In the genomic region with DNA sequence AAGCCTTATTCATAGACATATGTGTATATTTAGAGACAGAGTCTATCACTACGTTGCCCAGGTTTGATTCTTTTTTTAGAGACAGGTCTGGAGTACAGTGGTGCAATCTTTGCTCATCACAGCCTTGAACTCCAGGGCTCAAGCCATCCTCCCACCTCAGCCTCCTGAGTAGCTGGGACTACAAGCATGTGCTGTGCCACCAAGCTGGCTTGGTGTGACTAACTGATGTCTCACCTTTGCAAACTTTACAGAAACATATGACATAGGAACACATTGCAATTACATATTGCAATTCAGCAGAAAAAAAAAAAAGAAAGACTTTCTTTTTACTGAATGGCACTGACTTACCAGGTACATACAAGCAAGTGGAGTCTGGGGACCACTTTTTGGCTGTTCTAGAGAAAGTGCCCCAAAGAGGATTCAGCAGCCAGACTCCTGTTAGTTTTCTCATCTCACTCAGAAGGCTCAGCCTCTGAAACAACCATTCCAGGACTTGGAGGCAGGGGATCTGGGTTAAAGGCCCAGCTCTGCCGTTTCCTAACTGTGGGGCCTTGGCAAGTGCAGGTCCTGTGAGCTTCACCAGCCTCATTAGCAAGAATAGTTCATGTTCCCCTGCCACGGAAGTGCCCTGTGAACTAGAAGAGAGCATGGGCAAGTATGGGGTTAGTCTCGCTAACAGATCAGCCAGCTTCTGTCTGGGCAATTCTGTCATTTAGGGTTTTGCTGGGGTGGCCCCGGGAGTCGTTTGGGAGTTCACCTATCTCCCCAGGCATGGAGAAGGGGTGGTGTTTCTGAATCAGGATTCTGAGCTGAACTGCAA, we compare ENCODE assay signal across 8 cellular contexts. TPM values are rescaled to one million over a fixed set of nuclear protein-coding genes. Genes with fewer than 3 reads are reported as not detected.
DNase-seq lines count a peak whose midpoint lies in the region; ATAC-seq and TF ChIP-seq lines count a peak whose summit lies in the region.

No MANE protein-coding gene starts in this region.

- H3K36me3 ChIP-seq in GM06990 (ENCODE audit: control insufficient read depth, insufficient read depth, low read length) (peaks cover 1% of the 10 kb centered on the region), SJCRH30 (no peaks in the 10 kb centered on the region)

- ATAC-seq in GM18858 (IDR thresholded peaks at IDR 0.05; ENCODE audit: unreplicated experiment) (no peak), GM18498 (IDR thresholded peaks at IDR 0.05; ENCODE audit: unreplicated experiment) (no peak)

- no peaks in the 10 kb centered on the region for H3K27me3 ChIP-seq in GM06990 (replicated peaks; ENCODE audit: control insufficient read depth, insufficient read depth, low read length)
- peaks cover 16% of the 10 kb centered on the region; the same call in 1 of the 2 replicates for H3K27me3 ChIP-seq in SJCRH30

- 0 out of 2 replicates have a peak, but pooled peaks cover 4% of the 10 kb centered on the region for H3K4me1 ChIP-seq in SJCRH30

- TF ChIP-seq CTCF in GM06990 (IDR thresholded peaks at IDR 0.05; ENCODE audit: insufficient read depth, low read length, poor library complexity, severe bottlenecking) (no peak), epithelial cell of proximal tubule (conservative IDR thresholded peaks at IDR 0.05; ENCODE audit: low read depth, low read length) (no peak), retinal pigment epithelial cell (conservative IDR thresholded peaks at IDR 0.05; ENCODE audit: low read depth, low read length) (no peak)

- no peak overlapping the region for H3K27ac ChIP-seq in SJCRH30

- no peaks in the 10 kb centered on the region for H3K9me3 ChIP-seq in SJCRH30 (replicated peaks)

- no peak for DNase-seq in GM06990 (ENCODE audit: extremely low read depth, insufficient read length)
- no peak for DNase-seq in SJCRH30
- no peak for DNase-seq in epithelial cell of proximal tubule (ENCODE audit: low read depth)
- no peak for DNase-seq in retinal pigment epithelial cell (ENCODE audit: low read depth)
- DNase-seq in NCI-H1092 (lab: John Stamatoyannopoulos, UW), result no peak
- DNase-seq in iPS-NIHi11 (ENCODE audit: low spot score), result no peak

- peak overlapping the region; percentile 12; the same call in 1 of the 2 replicates for H3K4me3 ChIP-seq in GM06990 (replicated peaks; ENCODE audit: low read depth, low read length)
- peak overlapping the region; percentile 45 for H3K4me3 ChIP-seq in SJCRH30
- peak overlapping the region; percentile 41 for H3K4me3 ChIP-seq in epithelial cell of proximal tubule (ENCODE audit: low read depth, low read length)
- H3K4me3 ChIP-seq in retinal pigment epithelial cell (ENCODE audit: low read length), result peak overlapping the region; percentile 54

RNA-seq across cellular contexts. Expression of a gene that starts 11.2 kb away (rescaled TPM):
- 0.18 TPM in 1 of 2 replicates, not detected in the other for total RNA-seq in SJCRH30 (2014; rRNA removed; shearing (Covaris generic))
- not detected in 2 replicates for total RNA-seq in epithelial cell of proximal tubule
